8 cellular contexts compared by ENCODE assay signal in genomic region chr10:104045151-104046089, GRCh38. TPM values are rescaled to one million over a fixed set of nuclear protein-coding genes. Genes with fewer than 3 reads are reported as not detected.
DNase-seq lines count a peak whose midpoint lies in the region; ATAC-seq and TF ChIP-seq lines count a peak whose summit lies in the region.

No MANE protein-coding gene starts in this region.

- CTCF ChIA-PET in CD4-positive, alpha-beta memory T cell (lab: Charles Lee; ENCODE audit: partially characterized antibody): no interaction called here

- no peaks in the 10 kb centered on the region for H3K9me3 Mint-ChIP-seq in activated naive CD8-positive, alpha-beta T cell treated with anti-CD3 and anti-CD28 coated beads, Interleukin-2, amount 50 U/mL, for 24 hours
- no peaks in the 10 kb centered on the region for H3K9me3 Mint-ChIP-seq in activated naive CD8-positive, alpha-beta T cell treated with anti-CD3 and anti-CD28 coated beads for 36 hours
- H3K9me3 Mint-ChIP-seq in CD4-positive, alpha-beta memory T cell: peaks cover 0 to 2% (median 0%) of the 10 kb centered on the region in 8 donors

- ATAC-seq in activated naive CD8-positive, alpha-beta T cell treated with anti-CD3 and anti-CD28 coated beads, Interleukin-2, amount 50 U/mL, for 24 hours: no peak
- no peak for ATAC-seq in HG03442 (IDR thresholded peaks at IDR 0.05; ENCODE audit: unreplicated experiment)
- ATAC-seq in HG02678 (IDR thresholded peaks at IDR 0.05; ENCODE audit: unreplicated experiment): no peak

- H3K27me3 Mint-ChIP-seq in activated naive CD8-positive, alpha-beta T cell treated with anti-CD3 and anti-CD28 coated beads, Interleukin-2, amount 50 U/mL, for 24 hours: no peaks in the 10 kb centered on the region
- no peaks in the 10 kb centered on the region for H3K27me3 Mint-ChIP-seq in activated naive CD8-positive, alpha-beta T cell treated with anti-CD3 and anti-CD28 coated beads for 36 hours
- H3K27me3 Mint-ChIP-seq in CD4-positive, alpha-beta memory T cell: no peaks in the 10 kb centered on the region

- no peaks in the 10 kb centered on the region for H3K27me3 ChIP-seq in dorsolateral prefrontal cortex
- no peaks in the 10 kb centered on the region for H3K27me3 ChIP-seq in CD4-positive, alpha-beta memory T cell (ENCODE audit: insufficient read depth, low read length)

- no peaks in the 10 kb centered on the region for H3K36me3 Mint-ChIP-seq in activated naive CD8-positive, alpha-beta T cell treated with anti-CD3 and anti-CD28 coated beads, Interleukin-2, amount 50 U/mL, for 24 hours (ENCODE audit: low read depth)
- H3K36me3 Mint-ChIP-seq in activated naive CD8-positive, alpha-beta T cell treated with anti-CD3 and anti-CD28 coated beads for 36 hours: no peaks in the 10 kb centered on the region
- H3K36me3 Mint-ChIP-seq in CD4-positive, alpha-beta memory T cell: no peaks in the 10 kb centered on the region

- POLR2A ChIA-PET in CD4-positive, alpha-beta memory T cell (lab: Charles Lee; ENCODE audit: partially characterized antibody): no interaction called here

- intact Hi-C loops in dorsolateral prefrontal cortex (cut with DNase I): loop anchor here (1.0 to 5.0 kb wide), 4 partner anchors 27 to 165 kb away; no protein-coding TSS in a partner anchor
- intact Hi-C loops in CD4-positive, alpha-beta memory T cell (cut with micrococcal nuclease): no loop called here

- peak in 55 of 56 donors; percentile 38 to 88 (median 71) for TF ChIP-seq CTCF in dorsolateral prefrontal cortex (IDR thresholded peaks at IDR 0.05 in 54 of 56, conservative IDR thresholded peaks at IDR 0.05 in 2 of 56; ENCODE audit: low read depth in 1 of 56, partially characterized antibody in 56 of 56)

- H3K27ac Mint-ChIP-seq in activated naive CD8-positive, alpha-beta T cell treated with anti-CD3 and anti-CD28 coated beads, Interleukin-2, amount 50 U/mL, for 24 hours: no peak overlapping the region
- no peak overlapping the region for H3K27ac Mint-ChIP-seq in activated naive CD8-positive, alpha-beta T cell treated with anti-CD3 and anti-CD28 coated beads for 36 hours
- H3K27ac Mint-ChIP-seq in CD4-positive, alpha-beta memory T cell: no peak overlapping the region

- no peak overlapping the region for H3K4me3 ChIP-seq in dorsolateral prefrontal cortex
- H3K4me3 ChIP-seq in CD4-positive, alpha-beta memory T cell (ENCODE audit: low read length in 2 of 2): no peak overlapping the region

- H3K4me1 ChIP-seq in CD4-positive, alpha-beta memory T cell (ENCODE audit: insufficient read depth, low read length): no peaks in the 10 kb centered on the region

- peak overlapping the region in 27 of 59 donors; percentile 3 to 76 (median 42) for H3K27ac ChIP-seq in dorsolateral prefrontal cortex
- H3K27ac ChIP-seq in CD4-positive, alpha-beta memory T cell (ENCODE audit: low read depth, low read length): no peak overlapping the region

- H3K4me3 Mint-ChIP-seq in activated naive CD8-positive, alpha-beta T cell treated with anti-CD3 and anti-CD28 coated beads, Interleukin-2, amount 50 U/mL, for 24 hours: no peak overlapping the region
- no peak overlapping the region for H3K4me3 Mint-ChIP-seq in activated naive CD8-positive, alpha-beta T cell treated with anti-CD3 and anti-CD28 coated beads for 36 hours
- H3K4me3 Mint-ChIP-seq in CD4-positive, alpha-beta memory T cell: no peak overlapping the region

- no peaks in the 10 kb centered on the region for H3K9me3 ChIP-seq in CD4-positive, alpha-beta memory T cell (ENCODE audit: control insufficient read depth in 1 of 2, low read length in 2 of 2)

- DNase-seq in activated naive CD8-positive, alpha-beta T cell treated with anti-CD3 and anti-CD28 coated beads, Interleukin-2, amount 50 U/mL, for 24 hours: peak; percentile 14
- DNase-seq in activated naive CD8-positive, alpha-beta T cell treated with anti-CD3 and anti-CD28 coated beads for 36 hours: no peak
- DNase-seq in NCI-H2227 treated with DMSO at 0.1 percent for 48 hours (lab: John Stamatoyannopoulos, UW) (peak; percentile 7), dorsolateral prefrontal cortex (peak in 8 of 10 donors; percentile 25 to 74 (median 65)), medulla oblongata (ENCODE audit: extremely low spot score) (peak; percentile 87)
- DNase-seq in CD4-positive, alpha-beta memory T cell: no peak

- H3K36me3 ChIP-seq in CD4-positive, alpha-beta memory T cell (ENCODE audit: insufficient read depth, low read length): no peaks in the 10 kb centered on the region

- H3K4me1 Mint-ChIP-seq in activated naive CD8-positive, alpha-beta T cell treated with anti-CD3 and anti-CD28 coated beads, Interleukin-2, amount 50 U/mL, for 24 hours: peaks cover 4% of the 10 kb centered on the region
- H3K4me1 Mint-ChIP-seq in activated naive CD8-positive, alpha-beta T cell treated with anti-CD3 and anti-CD28 coated beads for 36 hours: peaks cover 6% of the 10 kb centered on the region
- H3K4me1 Mint-ChIP-seq in CD4-positive, alpha-beta memory T cell: no peaks in the 10 kb centered on the region

RNA-seq across cellular contexts. Expression of gene COL17A1, which starts 40.3 kb away (rescaled TPM):
- total RNA-seq in activated naive CD8-positive, alpha-beta T cell treated with anti-CD3 and anti-CD28 coated beads for 36 hours: not detected
- total RNA-seq in dorsolateral prefrontal cortex: 1 to 10 TPM in 50 of 120 experiments, under 1 TPM in 56, not detected in 14; 0.22 to 2.7 (median 0.94) TPM
- not detected for total RNA-seq in CD4-positive, alpha-beta memory T cell
- polyA plus RNA-seq in CD4-positive, alpha-beta memory T cell: not detected

Comparison
In these comparisons a context has a peak if more than half of its experiments do, and no peak if none do; other contexts are left out.
1. DNase-seq: peak in activated naive CD8-positive, alpha-beta T cell treated with anti-CD3 and anti-CD28 coated beads, Interleukin-2, amount 50 U/mL, for 24 hours (single experiment), NCI-H2227 treated with DMSO at 0.1 percent for 48 hours (single experiment), dorsolateral prefrontal cortex (8 of 10) and medulla oblongata (single experiment); none in activated naive CD8-positive, alpha-beta T cell treated with anti-CD3 and anti-CD28 coated beads for 36 hours (single experiment) and CD4-positive, alpha-beta memory T cell (0 of 5).